ENCODE assay signal across 34 cellular contexts in genomic region chr20:38547288-38547825, GRCh38. TPM values are rescaled to one million over a fixed set of nuclear protein-coding genes. Genes with fewer than 3 reads are reported as not detected.
"Had no signal": no experiment of that assay in that cellular context is flagged by ENCODE, and none has a peak within 500 bp of the region (broad histone marks: within the 10 kb centered on the region; RNA-seq: fewer than 3 reads in every experiment).

No MANE protein-coding gene starts in this region.

- H3K27me3 ChIP-seq: colonic mucosa, dorsolateral prefrontal cortex, gastrocnemius medialis, pancreas, sigmoid colon, upper lobe of left lung, vagina had no signal

- H3K4me3 Mint-ChIP-seq: activated T-helper 1 cell treated with anti-CD3 and anti-CD28 coated beads, Interleukin-12 subunit alpha, Interleukin-12 subunit beta, Interleukin-2, Interleukin-4 antibody, amounts not matched to agents 30 ng/mL and 10 ng/mL and 1 ng/mL, durations not matched to agents 14 hours and 24 hours and 36 hours; effector memory CD8-positive, alpha-beta T cell; naive B cell; neural crest cell; stimulated activated effector memory CD8-positive, alpha-beta T cell treated with anti-CD3 and anti-CD28 coated beads, Interleukin-12 subunit alpha, Interleukin-12 subunit beta, amount 100 ng/mL, for 72 hours; stimulated activated naive CD8-positive, alpha-beta T cell treated with anti-CD3 and anti-CD28 coated beads, Interleukin-15, Interleukin-2, amounts not matched to agents 100 ng/mL and 50 ng/mL, for 24 hours; T-helper 2 cell treated with Interferon-gamma antibody and Interleukin-4, amounts not matched to agents 5 μg/mL and 100 μg/mL, for 36 hours had no signal

- H3K36me3 ChIP-seq: colonic mucosa had no signal

- ATAC-seq: effector memory CD8-positive, alpha-beta T cell; gastrocnemius medialis; left cardiac atrium; pancreas; psoas muscle; stimulated activated effector memory CD8-positive, alpha-beta T cell treated with anti-CD3 and anti-CD28 coated beads, Interleukin-12 subunit alpha, Interleukin-12 subunit beta, amount 100 ng/mL, for 72 hours had no signal

- H3K9me3 ChIP-seq: colonic mucosa, gastrocnemius medialis, pancreas, psoas muscle, sigmoid colon, upper lobe of left lung, vagina had no signal

- H3K27me3 Mint-ChIP-seq: effector memory CD8-positive, alpha-beta T cell; naive B cell; stimulated activated naive CD8-positive, alpha-beta T cell treated with anti-CD3 and anti-CD28 coated beads, Interleukin-15, Interleukin-2, amounts not matched to agents 100 ng/mL and 50 ng/mL, for 24 hours had no signal

- DNase-seq: activated CD4-positive, alpha-beta T cell treated with anti-CD3 and anti-CD28 coated beads for 4 hours; activated CD4-positive, alpha-beta T cell treated with anti-CD3 and anti-CD28 coated beads, Interleukin-2, amount 50 U/mL, for 4 hours; activated gamma-delta T cell; activated naive CD4-positive, alpha-beta T cell treated with anti-CD3 and anti-CD28 coated beads, Interleukin-2, amount 50 U/mL, for 16 hours; activated T-cell treated with anti-CD3 and anti-CD28 coated beads for 4 hours; amniotic stem cell; colonic mucosa; dorsolateral prefrontal cortex; effector memory CD8-positive, alpha-beta T cell; erythroblast; gastrocnemius medialis; glutamatergic neuron; islet precursor cell; left cardiac atrium; mammary epithelial cell; naive B cell; nucleus accumbens; pancreas; psoas muscle; sigmoid colon; small intestine; stimulated activated CD4-positive, alpha-beta T cell treated with anti-CD3 and anti-CD28 coated beads, Interleukin-4, amount 100 ng/mL, for 24 hours; T-helper 1 cell; upper lobe of left lung had no signal

- H3K4me1 Mint-ChIP-seq: stimulated activated effector memory CD8-positive, alpha-beta T cell treated with anti-CD3 and anti-CD28 coated beads, Interleukin-12 subunit alpha, Interleukin-12 subunit beta, amount 100 ng/mL, for 72 hours had no signal

- FAIRE-seq: bronchial epithelial cell, pancreas, small intestine had no signal

- H3K9me3 Mint-ChIP-seq: activated T-helper 1 cell treated with anti-CD3 and anti-CD28 coated beads, Interleukin-12 subunit alpha, Interleukin-12 subunit beta, Interleukin-2, Interleukin-4 antibody, amounts not matched to agents 30 ng/mL and 10 ng/mL and 1 ng/mL, durations not matched to agents 14 hours and 24 hours and 36 hours; effector memory CD8-positive, alpha-beta T cell; naive B cell; neural crest cell; stimulated activated effector memory CD8-positive, alpha-beta T cell treated with anti-CD3 and anti-CD28 coated beads, Interleukin-12 subunit alpha, Interleukin-12 subunit beta, amount 100 ng/mL, for 72 hours; stimulated activated naive CD8-positive, alpha-beta T cell treated with anti-CD3 and anti-CD28 coated beads, Interleukin-15, Interleukin-2, amounts not matched to agents 100 ng/mL and 50 ng/mL, for 24 hours; T-helper 2 cell treated with Interferon-gamma antibody and Interleukin-4, amounts not matched to agents 5 μg/mL and 100 μg/mL, for 36 hours had no signal

- H3K27ac Mint-ChIP-seq: activated T-helper 1 cell treated with anti-CD3 and anti-CD28 coated beads, Interleukin-12 subunit alpha, Interleukin-12 subunit beta, Interleukin-2, Interleukin-4 antibody, amounts not matched to agents 30 ng/mL and 10 ng/mL and 1 ng/mL, durations not matched to agents 14 hours and 24 hours and 36 hours; effector memory CD8-positive, alpha-beta T cell; stimulated activated effector memory CD8-positive, alpha-beta T cell treated with anti-CD3 and anti-CD28 coated beads, Interleukin-12 subunit alpha, Interleukin-12 subunit beta, amount 100 ng/mL, for 72 hours; stimulated activated naive CD8-positive, alpha-beta T cell treated with anti-CD3 and anti-CD28 coated beads, Interleukin-15, Interleukin-2, amounts not matched to agents 100 ng/mL and 50 ng/mL, for 24 hours; T-helper 2 cell treated with Interferon-gamma antibody and Interleukin-4, amounts not matched to agents 5 μg/mL and 100 μg/mL, for 36 hours had no signal

- H3K4me1 ChIP-seq: colonic mucosa, gastrocnemius medialis, pancreas, psoas muscle, upper lobe of left lung, vagina had no signal

- H3K27ac ChIP-seq: colonic mucosa, gastrocnemius medialis, pancreas, psoas muscle, sigmoid colon, upper lobe of left lung, vagina had no signal

- H3K4me3 ChIP-seq: colonic mucosa, dorsolateral prefrontal cortex, gastrocnemius medialis, pancreas, psoas muscle, sigmoid colon, upper lobe of left lung, vagina had no signal

RNA-seq across cellular contexts. Expression of gene ADIG, which starts 33.6 kb away (rescaled TPM):
- total RNA-seq: activated T-helper 1 cell treated with anti-CD3 and anti-CD28 coated beads, Interleukin-12 subunit alpha, Interleukin-12 subunit beta, Interleukin-2, Interleukin-4 antibody, amounts not matched to agents 30 ng/mL and 10 ng/mL and 1 ng/mL, durations not matched to agents 14 hours and 24 hours and 36 hours; bronchial epithelial cell; colonic mucosa; gastrocnemius medialis; left cardiac atrium; liver; mammary epithelial cell; neural crest cell; pancreas; psoas muscle; sigmoid colon; subcutaneous adipose tissue; vagina had no signal
- polyA plus RNA-seq: liver, mammary epithelial cell, pancreas, psoas muscle, sigmoid colon, small intestine, thymus had no signal

RNA-seq across cellular contexts. Expression of gene ARHGAP40, which starts 54.3 kb away (rescaled TPM):
- total RNA-seq: activated T-helper 1 cell treated with anti-CD3 and anti-CD28 coated beads, Interleukin-12 subunit alpha, Interleukin-12 subunit beta, Interleukin-2, Interleukin-4 antibody, amounts not matched to agents 30 ng/mL and 10 ng/mL and 1 ng/mL, durations not matched to agents 14 hours and 24 hours and 36 hours; colonic mucosa; gastrocnemius medialis; left cardiac atrium; neural crest cell; psoas muscle; sigmoid colon; subcutaneous adipose tissue had no signal
- polyA plus RNA-seq: liver, sigmoid colon had no signal
